ENCODE assay signal across 9 cellular contexts in genomic region chr6:28758046-28758817, GRCh38.
A peak's percentile ranks its signal among the peaks of the same experiment; 100 is the strongest.
DNase-seq lines count a peak whose midpoint lies in the region; ATAC-seq lines count a peak whose summit lies in the region.
"Had no signal": no experiment of that assay in that cellular context is flagged by ENCODE, and none has a peak within 500 bp of the region (broad histone marks: within the 10 kb centered on the region; RNA-seq: fewer than 3 reads in every experiment).

No MANE protein-coding gene starts in this region.

- CTCF ChIA-PET in CD8-positive, alpha-beta memory T cell (lab: Charles Lee) = no interaction called here

- H3K36me3 ChIP-seq in CD8-positive, alpha-beta memory T cell (ENCODE audit: insufficient read depth, low read length) = no peaks in the 10 kb centered on the region
- H3K36me3 ChIP-seq in HUES64 (ENCODE audit: insufficient read depth, low read length) = no peaks in the 10 kb centered on the region

- no peak overlapping the region for H3K4me3 ChIP-seq in CD8-positive, alpha-beta memory T cell (ENCODE audit: low read length)
- H3K4me3 ChIP-seq in HUES64 (ENCODE audit: low read length) = peak overlapping the region; percentile 87

- peak overlapping the region; percentile 74 for H3K9ac ChIP-seq in HUES64 (ENCODE audit: low read depth, low read length)

- H3K27ac Mint-ChIP-seq in CD8-positive, alpha-beta memory T cell = no peak overlapping the region

- no peak overlapping the region for H3K4me3 Mint-ChIP-seq in CD8-positive, alpha-beta memory T cell

- no peak for DNase-seq in CD8-positive, alpha-beta memory T cell
- DNase-seq in SK-MEL-5 (ENCODE audit: low read depth, low spot score) (peak; percentile 93), foreskin melanocyte (peak; percentile 42)
- DNase-seq in stimulated activated CD4-positive, alpha-beta T cell treated with anti-CD3 and anti-CD28 coated beads, Interleukin-12 subunit alpha, Interleukin-12 subunit beta, amount 100 ng/mL, for 4 hours = no peak
- DNase-seq in effector CD8-positive, alpha-beta T cell (lab: John Stamatoyannopoulos, UW) = no peak

- peak overlapping the region; percentile 81 for H3K27ac ChIP-seq in CD8-positive, alpha-beta memory T cell (ENCODE audit: low read depth, low read length)
- H3K27ac ChIP-seq in HUES64 (ENCODE audit: low read depth, low read length) = no peak overlapping the region; the same call in 1 of the 2 replicates
- H3K27ac ChIP-seq: HL-60 had no signal

- peaks cover 53 to 65% of the 10 kb centered on the region in 2 donors for H3K27me3 Mint-ChIP-seq in CD8-positive, alpha-beta memory T cell

- in situ Hi-C loops in SK-MEL-5 (cut with HindIII; ENCODE audit: low pct_unique_long_range_greater_than_20kb, low sequenced_read_pairs) = no loop called here

- peaks cover 0 to 4% (median 0%) of the 10 kb centered on the region in 3 donors for H3K36me3 Mint-ChIP-seq in CD8-positive, alpha-beta memory T cell

- 52% methylated on average over 19 of the region's 19 CpGs for WGBS in HUES64

- H3K9me3 ChIP-seq in CD8-positive, alpha-beta memory T cell (ENCODE audit: low read length) = no peaks in the 10 kb centered on the region
- no peaks in the 10 kb centered on the region for H3K9me3 ChIP-seq in HUES64 (ENCODE audit: insufficient read depth, low read depth, low read length)

- ATAC-seq in GM18498 (IDR thresholded peaks at IDR 0.05; ENCODE audit: unreplicated experiment) = no peak
- ATAC-seq in HG02610 (IDR thresholded peaks at IDR 0.05; ENCODE audit: unreplicated experiment) = no peak

- no peaks in the 10 kb centered on the region for H3K4me1 ChIP-seq in CD8-positive, alpha-beta memory T cell (ENCODE audit: insufficient read depth, low read length)
- H3K4me1 ChIP-seq in HUES64 (ENCODE audit: insufficient read depth, low read length) = no peaks in the 10 kb centered on the region

- H3K27me3 ChIP-seq in CD8-positive, alpha-beta memory T cell (ENCODE audit: insufficient read depth, low read length, poor library complexity, severe bottlenecking) = peaks cover 5% of the 10 kb centered on the region
- H3K27me3 ChIP-seq in HUES64 (ENCODE audit: insufficient read depth, low read length) = peaks cover 41% of the 10 kb centered on the region

- H3K4me1 Mint-ChIP-seq in CD8-positive, alpha-beta memory T cell = peaks cover 0 to 2% (median 0%) of the 10 kb centered on the region in 3 donors

- POLR2A ChIA-PET in CD8-positive, alpha-beta memory T cell (lab: Charles Lee) = no interaction called here

- H3K9me3 Mint-ChIP-seq in CD8-positive, alpha-beta memory T cell = peaks cover 0 to 9% (median 4%) of the 10 kb centered on the region in 5 donors

Comparison
In these comparisons a context has a peak if more than half of its experiments do, and no peak if none do; other contexts are left out.
1. DNase-seq: peak in SK-MEL-5 (single experiment) and foreskin melanocyte (single experiment); none in CD8-positive, alpha-beta memory T cell (0 of 5), stimulated activated CD4-positive, alpha-beta T cell treated with anti-CD3 and anti-CD28 coated beads, Interleukin-12 subunit alpha, Interleukin-12 subunit beta, amount 100 ng/mL, for 4 hours (single experiment) and effector CD8-positive, alpha-beta T cell (single experiment).